ENCODE assay signal across 19 cellular contexts in genomic region chr1:156854634-156855033, GRCh38. TPM values are rescaled to one million over a fixed set of nuclear protein-coding genes. Genes with fewer than 3 reads are reported as not detected.
DNase-seq lines count a peak whose midpoint lies in the region; TF ChIP-seq lines count a peak whose summit lies in the region.
"Had no signal": no experiment of that assay in that cellular context is flagged by ENCODE, and none has a peak within 500 bp of the region (broad histone marks: within the 10 kb centered on the region; RNA-seq: fewer than 3 reads in every experiment).

No MANE protein-coding gene starts in this region.

- H3K4me3 Mint-ChIP-seq in neural progenitor cell: no peak overlapping the region

- H3K27ac Mint-ChIP-seq in neural progenitor cell: no peak overlapping the region
- H3K27ac Mint-ChIP-seq: CD14-positive monocyte had no signal

- H3K4me2 ChIP-seq in neural progenitor cell (no peak overlapping the region), hepatocyte (no peak overlapping the region)
- H3K4me2 ChIP-seq: PC-9 had no signal

- peaks cover 17% of the 10 kb centered on the region for H3K4me1 Mint-ChIP-seq in neural progenitor cell

- H3K9me3 ChIP-seq in HEK293 (ENCODE audit: control insufficient read depth, insufficient read depth, low read depth, low read length) (no peaks in the 10 kb centered on the region), neural progenitor cell (ENCODE audit: low read depth) (no peaks in the 10 kb centered on the region), hepatocyte (ENCODE audit: low read depth) (no peaks in the 10 kb centered on the region)

- DNase-seq in AG10803 (ENCODE audit: low read depth) (no peak), cardiac fibroblast (ENCODE audit: low read depth in 2 of 2) (no peak), neural progenitor cell (ENCODE audit: low spot score) (no peak), hepatocyte (ENCODE audit: low spot score) (no peak)
- DNase-seq in stimulated activated naive CD4-positive, alpha-beta T cell (lab: John Stamatoyannopoulos, UW): no peak
- DNase-seq in activated CD4-positive, alpha-beta T cell treated with anti-CD3 and anti-CD28 coated beads for 48 hours: no peak
- DNase-seq: GM23248, HCEC 1CT, NCI-H1105 treated with DMSO at 0.1 percent for 48 hours, NCI-H1694, NCI-H2081 treated with DMSO at 0.1 percent for 48 hours, NCI-H2227 treated with DMSO at 0.1 percent for 48 hours, NCI-H510A treated with DMSO at 0.1 percent for 48 hours, NCI-H774, PC-9, SIG-M5 had no signal

- H3K27ac ChIP-seq in HEK293 (ENCODE audit: extremely low read depth, low read depth, low read length) (no peak overlapping the region), neural progenitor cell (no peak overlapping the region), hepatocyte (no peak overlapping the region)
- H3K27ac ChIP-seq: GM23248, PC-9, RWPE1 had no signal

- H3F3A ChIP-seq in neural progenitor cell (ENCODE audit: low read depth): peaks cover 13% of the 10 kb centered on the region

- 56% methylated on average over 3 of the region's 3 CpGs for WGBS in hepatocyte (ENCODE audit: low lambda C conversion rate, missing lambda C conversion rate)

- TF ChIP-seq CTCF in AG10803 (conservative IDR thresholded peaks at IDR 0.05; ENCODE audit: low read length) (0 out of 2 replicates have a peak, but pooled peaks have one; percentile 14), HEK293 (tag by site-specific recombination; IDR thresholded peaks at IDR 0.05) (0 out of 2 replicates have a peak, but pooled peaks have one; percentile 15), cardiac fibroblast (IDR thresholded peaks at IDR 0.05; ENCODE audit: low read depth, low read length) (peak; percentile 6), neural progenitor cell (IDR thresholded peaks at IDR 0.05) (peak; percentile 3), hepatocyte (IDR thresholded peaks at IDR 0.05; ENCODE audit: poor library complexity) (no peak)

- peaks cover 12% of the 10 kb centered on the region for H4K20me1 ChIP-seq in neural progenitor cell (ENCODE audit: low read depth)
- no peaks in the 10 kb centered on the region for H4K20me1 ChIP-seq in hepatocyte (ENCODE audit: insufficient read depth, poor library complexity, severe bottlenecking)

- H3K27me3 ChIP-seq in neural progenitor cell (peaks cover 100% of the 10 kb centered on the region), hepatocyte (peaks cover 47% of the 10 kb centered on the region)

- H3K4me3 ChIP-seq in AG10803 (ENCODE audit: low read length) (no peak overlapping the region), HEK293 (ENCODE audit: low read depth, low read length) (no peak overlapping the region), cardiac fibroblast (replicated peaks in 1 of 2; ENCODE audit: low read depth in 2 of 2, low read length in 2 of 2) (no peak overlapping the region), neural progenitor cell (no peak overlapping the region), hepatocyte (no peak overlapping the region)
- H3K4me3 ChIP-seq: GM23248, PC-9 had no signal

- no peak overlapping the region for H2AFZ ChIP-seq in neural progenitor cell (replicated peaks)
- H2AFZ ChIP-seq in hepatocyte: no peak overlapping the region
- H2AFZ ChIP-seq: GM23248, PC-9 had no signal

- H3K9me2 ChIP-seq in hepatocyte (replicated peaks; ENCODE audit: insufficient read depth): no peaks in the 10 kb centered on the region

- peaks cover 47% of the 10 kb centered on the region for H3K27me3 Mint-ChIP-seq in neural progenitor cell (ENCODE audit: insufficient read depth, low read depth)

- no peaks in the 10 kb centered on the region for H3K9me3 Mint-ChIP-seq in neural progenitor cell
- H3K9me3 Mint-ChIP-seq: CD14-positive monocyte had no signal

- no peak overlapping the region for H3K9ac ChIP-seq in neural progenitor cell
- H3K9ac ChIP-seq: GM23248 had no signal

- H3K36me3 Mint-ChIP-seq in neural progenitor cell: no peaks in the 10 kb centered on the region

- POLR2A ChIA-PET in HEK293 (lab: Yijun Ruan, JAX): interaction anchor here (0.6 kb wide), 1 partner anchor 127 kb away, joined by 3 read pairs; the partner anchor contains the start of gene METTL25B

- H3K79me2 ChIP-seq in neural progenitor cell (ENCODE audit: low read depth): no peaks in the 10 kb centered on the region
- H3K79me2 ChIP-seq in hepatocyte: no peaks in the 10 kb centered on the region

- H3K4me1 ChIP-seq in HEK293 (ENCODE audit: control insufficient read depth, insufficient read depth, low read length): no peaks in the 10 kb centered on the region
- H3K4me1 ChIP-seq in neural progenitor cell: peaks cover 11% of the 10 kb centered on the region
- H3K4me1 ChIP-seq in hepatocyte (ENCODE audit: insufficient read depth): peaks cover 11% of the 10 kb centered on the region

- CTCF ChIA-PET in HEK293 (lab: Yijun Ruan, JAX): interaction anchor here (0.7 to 3.4 kb wide), 3 partner anchors 16 to 195 kb away, joined by 3 to 19 read pairs (median 4); no protein-coding TSS in a partner anchor

- H3K36me3 ChIP-seq in HEK293 (ENCODE audit: control insufficient read depth in 2 of 2, insufficient read depth in 1 of 2, low read length in 2 of 2) (no peaks in the 10 kb centered on the region), neural progenitor cell (no peaks in the 10 kb centered on the region), hepatocyte (replicated peaks; ENCODE audit: insufficient read depth, low read depth) (no peaks in the 10 kb centered on the region)

TF ChIP-seq in HEK293, 187 proteins besides CTCF, POLR2A, EP300 and RAD21:
- TF ChIP-seq ZIC2 (tag by site-specific recombination; IDR thresholded peaks at IDR 0.05) (peak; percentile 41), ZNF146 (tag by site-specific recombination; IDR thresholded peaks at IDR 0.05) (no peak), ZFP37 (tag by site-specific recombination; IDR thresholded peaks at IDR 0.05) (no peak), KLF10 (tag by site-specific recombination; IDR thresholded peaks at IDR 0.05) (no peak), GLIS1 (tag by site-specific recombination; IDR thresholded peaks at IDR 0.05) (0 out of 2 replicates have a peak, but pooled peaks have one; percentile 25), PATZ1 (tag by site-specific recombination; IDR thresholded peaks at IDR 0.05) (peak; percentile 17; the same call in 1 of the 2 replicates)

RNA-seq across cellular contexts. Expression of gene INSRR, which starts 4.3 kb away (rescaled TPM):
- total RNA-seq in neural progenitor cell (ENCODE audit: low replicate concordance): not detected in 2 replicates
- total RNA-seq in hepatocyte: not detected in 2 replicates
- polyA plus RNA-seq in hepatocyte: not detected in 2 replicates
- total RNA-seq: GM23248, PC-9 had no signal
- polyA plus RNA-seq: CD14-positive monocyte had no signal

RNA-seq across cellular contexts. Expression of gene NTRK1, which starts 6.0 kb away (rescaled TPM):
- total RNA-seq in neural progenitor cell (ENCODE audit: low replicate concordance) (0.15 TPM in 1 of 2 replicates, not detected in the other), hepatocyte (0.13 TPM in 1 of 2 replicates, not detected in the other)
- polyA plus RNA-seq in hepatocyte: not detected in 2 replicates
- total RNA-seq: PC-9 had no signal
- polyA plus RNA-seq: CD14-positive monocyte had no signal

RNA-seq across cellular contexts. Expression of gene SH2D2A, which starts 38.0 kb away (rescaled TPM):
- total RNA-seq in neural progenitor cell (ENCODE audit: low replicate concordance): 1.2 TPM in 1 of 2 replicates, not detected in the other
- total RNA-seq in hepatocyte: 0.60 and 2.6 TPM in 2 replicates
- 0.18 TPM in 1 of 2 replicates, not detected in the other for polyA plus RNA-seq in hepatocyte
- total RNA-seq: GM23248 had no signal

RNA-seq across cellular contexts. Expression of gene PEAR1, which starts 38.9 kb away (rescaled TPM):
- total RNA-seq in neural progenitor cell (ENCODE audit: low replicate concordance): 0.06 TPM in 1 of 2 replicates, not detected in the other
- 5.3 and 6.1 TPM in 2 replicates for total RNA-seq in hepatocyte
- 6.3 and 7.3 TPM in 2 replicates for polyA plus RNA-seq in hepatocyte
- polyA plus RNA-seq: CD14-positive monocyte had no signal
